ENCODE assay signal across 8 cellular contexts in the genomic region with DNA sequence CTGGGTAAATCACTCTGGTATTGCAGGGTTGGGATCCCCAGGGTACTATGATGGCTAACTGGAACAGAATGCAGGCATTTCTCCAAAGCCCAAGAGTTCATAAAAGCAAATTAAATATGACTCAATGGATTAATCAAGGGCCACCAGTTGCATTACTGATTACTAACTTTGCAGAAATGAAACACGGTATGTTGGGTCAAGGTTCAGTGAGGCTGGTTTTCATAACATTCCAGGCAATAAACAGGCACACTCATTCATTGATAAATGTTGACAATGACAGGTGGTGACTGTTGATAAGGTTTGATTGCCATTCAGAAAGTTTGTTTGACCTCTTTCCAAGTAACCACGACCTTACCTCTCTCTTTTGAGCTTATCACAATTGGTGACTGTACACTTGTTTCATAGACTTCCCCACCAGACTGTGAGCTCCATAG. TPM values are rescaled to one million over a fixed set of nuclear protein-coding genes. Genes with fewer than 3 reads are reported as not detected.
DNase-seq lines count a peak whose midpoint lies in the region; ATAC-seq, FAIRE-seq and TF ChIP-seq lines count a peak whose summit lies in the region.

No MANE protein-coding gene starts in this region.

- peak overlapping the region in 1 of 2 donors; percentile 90 for H3K9ac ChIP-seq in colonic mucosa (ENCODE audit: low read depth in 2 of 2, low read length in 2 of 2)

- no peaks in the 10 kb centered on the region for H3K36me3 ChIP-seq in colonic mucosa
- H3K36me3 ChIP-seq in naive thymus-derived CD4-positive, alpha-beta T cell (ENCODE audit: control insufficient read depth in 2 of 3, insufficient read depth in 3 of 3, low read length in 3 of 3) = peaks cover 0 to 33% (median 0%) of the 10 kb centered on the region in 3 experiments

- DNase-seq in MV-4-11 (lab: John Stamatoyannopoulos, UW) (peak; percentile 48), colonic mucosa (no peak), urothelium cell line (ENCODE audit: low spot score) (no peak), midbrain (lab: John Stamatoyannopoulos, UW) (no peak), SK-N-DZ (ENCODE audit: low spot score) (no peak)
- no peak for DNase-seq in naive thymus-derived CD4-positive, alpha-beta T cell

- H3K4me1 Mint-ChIP-seq in naive thymus-derived CD4-positive, alpha-beta T cell = peaks cover 32 to 43% (median 40%) of the 10 kb centered on the region in 7 donors

- H3K9me3 Mint-ChIP-seq in naive thymus-derived CD4-positive, alpha-beta T cell = no peaks in the 10 kb centered on the region

- no peak for TF ChIP-seq CTCF in colonic mucosa (IDR thresholded peaks at IDR 0.05)

- peak overlapping the region; percentile 81 to 95 (median 90) for H3K4me3 Mint-ChIP-seq in naive thymus-derived CD4-positive, alpha-beta T cell

- no peaks in the 10 kb centered on the region for H3K27me3 ChIP-seq in colonic mucosa
- no peaks in the 10 kb centered on the region for H3K27me3 ChIP-seq in naive thymus-derived CD4-positive, alpha-beta T cell (ENCODE audit: control insufficient read depth in 2 of 2, insufficient read depth in 2 of 2, low read length in 2 of 2)

- H3K4me3 ChIP-seq in GM08714 (ENCODE audit: low read length) (peak overlapping the region; percentile 87), colonic mucosa (peak overlapping the region; percentile 95)
- peak overlapping the region; percentile 99 for H3K4me3 ChIP-seq in naive thymus-derived CD4-positive, alpha-beta T cell (ENCODE audit: low read length)

- FAIRE-seq in urothelium cell line (lab: Jason Lieb, UNC) = no peak

- no peaks in the 10 kb centered on the region for H3K27me3 Mint-ChIP-seq in naive thymus-derived CD4-positive, alpha-beta T cell

- peaks cover 0 to 17% (median 7%) of the 10 kb centered on the region in 5 donors for H3K36me3 Mint-ChIP-seq in naive thymus-derived CD4-positive, alpha-beta T cell

- peaks cover 20% of the 10 kb centered on the region for H3K4me1 ChIP-seq in colonic mucosa
- H3K4me1 ChIP-seq in naive thymus-derived CD4-positive, alpha-beta T cell (ENCODE audit: control insufficient read depth in 2 of 2, insufficient read depth in 2 of 2, low read length in 2 of 2) = peaks cover 16 to 23% of the 10 kb centered on the region in 2 donors

- ATAC-seq in naive thymus-derived CD4-positive, alpha-beta T cell = no peak
- ATAC-seq in GM18519 (IDR thresholded peaks at IDR 0.05; ENCODE audit: low FRiP score, unreplicated experiment) = no peak

- intact Hi-C loops in colonic mucosa (cut with DNase I) = no loop called here
- intact Hi-C loops in naive thymus-derived CD4-positive, alpha-beta T cell (cut with micrococcal nuclease) = loop anchor here (1.0 to 5.0 kb wide), 10 partner anchors 12 to 360 kb away; a partner anchor contains a TSS

- H3K9me3 ChIP-seq in colonic mucosa = no peaks in the 10 kb centered on the region
- H3K9me3 ChIP-seq in naive thymus-derived CD4-positive, alpha-beta T cell (ENCODE audit: control insufficient read depth in 2 of 3, low read length in 3 of 3) = no peaks in the 10 kb centered on the region

- H3K27ac ChIP-seq in colonic mucosa = peak overlapping the region; percentile 83
- peak overlapping the region; percentile 95 for H3K27ac ChIP-seq in naive thymus-derived CD4-positive, alpha-beta T cell (ENCODE audit: low read depth, low read length)

- H3K27ac Mint-ChIP-seq in naive thymus-derived CD4-positive, alpha-beta T cell = peak overlapping the region; percentile 90 to 99 (median 97)

- CTCF ChIA-PET in naive thymus-derived CD4-positive, alpha-beta T cell (lab: Charles Lee) = interaction anchor here (0.6 to 1.0 kb wide), 4 partner anchors 12 to 220 kb away, joined by 3 to 5 read pairs (median 4); a partner anchor contains a TSS

- POLR2A ChIA-PET in naive thymus-derived CD4-positive, alpha-beta T cell (lab: Charles Lee) = interaction anchor here (0.6 to 2.4 kb wide), 15 partner anchors 9 to 216 kb away, joined by 3 to 10 read pairs (median 5); a partner anchor contains a TSS

RNA-seq across cellular contexts. Expression of a gene that starts 0.5 kb away (rescaled TPM):
- 10 to 100 TPM; 20.0 to 24.4 TPM for total RNA-seq in colonic mucosa
- total RNA-seq in naive thymus-derived CD4-positive, alpha-beta T cell = 100 to 1,000 TPM in 4 of 5 experiments, 10 to 100 TPM in 1; 94.9 to 149 (median 125) TPM
- polyA plus RNA-seq in naive thymus-derived CD4-positive, alpha-beta T cell = 100 to 1,000 TPM; 134 to 169 TPM
- polyA plus RNA-seq in SK-N-DZ (2014; cell fraction: cytosol; rRNA removed) = 74.0 and 117 TPM in 2 replicates
- polyA plus RNA-seq in SK-N-DZ (2014; cell fraction: nucleus; rRNA removed) = 64.4 and 74.2 TPM in 2 replicates

RNA-seq across cellular contexts. Expression of a gene that starts 12.0 kb away (rescaled TPM):
- total RNA-seq in colonic mucosa = 10 to 100 TPM; 76.9 to 78.3 TPM
- total RNA-seq in naive thymus-derived CD4-positive, alpha-beta T cell = 10 to 100 TPM; 45.9 to 69.4 (median 65.9) TPM
- 100 to 1,000 TPM; 139 to 177 TPM for polyA plus RNA-seq in naive thymus-derived CD4-positive, alpha-beta T cell
- 186 and 197 TPM in 2 replicates for polyA plus RNA-seq in SK-N-DZ (2014; cell fraction: cytosol; rRNA removed)
- 102 and 119 TPM in 2 replicates for polyA plus RNA-seq in SK-N-DZ (2014; cell fraction: nucleus; rRNA removed)

RNA-seq across cellular contexts. Expression of a gene that starts 23.9 kb away (rescaled TPM):
- not detected for total RNA-seq in colonic mucosa
- total RNA-seq in naive thymus-derived CD4-positive, alpha-beta T cell = not detected
- not detected for polyA plus RNA-seq in naive thymus-derived CD4-positive, alpha-beta T cell
- polyA plus RNA-seq in SK-N-DZ (2014; cell fraction: cytosol; rRNA removed) = not detected in 2 replicates
- polyA plus RNA-seq in SK-N-DZ (2014; cell fraction: nucleus; rRNA removed) = not detected in 2 replicates

RNA-seq across cellular contexts. Expression of a gene that starts 53.7 kb away (rescaled TPM):
- total RNA-seq in colonic mucosa = 10 to 100 TPM; 13.5 to 14.0 TPM
- total RNA-seq in naive thymus-derived CD4-positive, alpha-beta T cell = 10 to 100 TPM; 20.0 to 60.0 (median 46.4) TPM
- 10 to 100 TPM in 1 of 2 donors, 1 to 10 TPM in 1; 7.2 to 17.8 TPM for polyA plus RNA-seq in naive thymus-derived CD4-positive, alpha-beta T cell
- polyA plus RNA-seq in SK-N-DZ (2014; cell fraction: cytosol; rRNA removed) = not detected in 2 replicates
- polyA plus RNA-seq in SK-N-DZ (2014; cell fraction: nucleus; rRNA removed) = not detected in 2 replicates
